8 cellular contexts compared by ENCODE assay signal in the genomic region with DNA sequence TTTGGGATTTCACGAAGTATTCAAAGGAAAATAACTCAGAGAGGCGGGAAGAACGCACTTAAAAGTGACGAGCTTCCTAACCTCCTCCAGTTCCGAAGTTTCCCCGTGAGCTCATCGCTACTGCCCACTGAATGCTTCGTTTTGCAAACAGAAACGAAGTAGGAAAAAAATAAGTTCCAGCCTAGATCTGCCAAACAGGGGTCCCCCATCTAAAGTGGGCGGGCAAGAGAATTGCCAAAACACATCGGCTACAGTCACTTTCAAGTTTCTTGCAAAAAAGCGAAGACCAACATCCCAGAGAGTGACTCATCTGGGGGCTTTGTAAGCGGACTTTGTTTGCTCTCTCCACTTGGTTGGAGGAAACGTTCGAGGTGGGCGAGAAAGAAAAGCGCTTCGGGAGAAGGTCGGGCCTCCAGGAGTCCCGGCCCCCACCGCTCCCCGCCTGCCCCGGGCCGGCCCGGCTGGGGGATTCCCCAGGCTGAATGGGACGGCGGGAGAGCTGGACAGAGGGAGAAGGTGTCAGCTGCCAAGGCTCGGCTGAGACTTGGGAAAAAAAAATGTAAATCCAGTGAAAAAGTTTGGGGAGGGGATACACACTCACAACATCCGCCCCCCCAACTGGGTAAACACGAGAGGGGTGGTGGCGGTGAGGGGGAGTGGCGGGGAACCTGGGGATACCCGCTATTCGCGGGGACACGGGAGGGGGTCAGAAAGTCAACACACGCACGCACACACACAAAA. TPM values are rescaled to one million over a fixed set of nuclear protein-coding genes. Genes with fewer than 3 reads are reported as not detected.
DNase-seq lines count a peak whose midpoint lies in the region; TF ChIP-seq lines count a peak whose summit lies in the region.

No MANE protein-coding gene starts in this region.

- H3K4me3 ChIP-seq in HUES6 (ENCODE audit: low read depth, low read length): peak overlapping the region; percentile 78

- peak; percentile 57 to 58 for DNase-seq in NCI-H524 (lab: John Stamatoyannopoulos, UW)
- DNase-seq in NCI-H524 treated with DMSO at 0.1 percent for 48 hours (lab: John Stamatoyannopoulos, UW): no peak
- DNase-seq in cerebellum (ENCODE audit: low spot score): peak; percentile 38
- peak; percentile 84 for DNase-seq in kidney tubule cell (ENCODE audit: low spot score)
- peak; percentile 11 for DNase-seq in stimulated activated CD4-positive, alpha-beta T cell treated with anti-CD3 and anti-CD28 coated beads, Interleukin-2, amount 100 ng/mL, for 4 hours (ENCODE audit: low read depth)
- DNase-seq in NCI-H1694 (lab: John Stamatoyannopoulos, UW): no peak

- no peaks in the 10 kb centered on the region for H3K27me3 ChIP-seq in HUES6 (ENCODE audit: control insufficient read depth, insufficient read depth, low read length)

- peaks cover 38% of the 10 kb centered on the region for H3K4me1 ChIP-seq in HUES6 (ENCODE audit: control insufficient read depth, insufficient read depth, low read length)

- peaks cover 28% of the 10 kb centered on the region for H3K36me3 ChIP-seq in HUES6 (ENCODE audit: control insufficient read depth, insufficient read depth, low read length)

- no peaks in the 10 kb centered on the region for H3K9me3 ChIP-seq in HUES6 (ENCODE audit: control insufficient read depth, insufficient read depth, low read depth, low read length)

- H3K27ac ChIP-seq in HUES6 (ENCODE audit: low read depth, low read length): peak overlapping the region; percentile 96; the same call in 1 of the 2 replicates
- peak overlapping the region; percentile 98 for H3K27ac ChIP-seq in VCaP

- no peak for TF ChIP-seq CTCF in VCaP (conservative IDR thresholded peaks at IDR 0.05)

- peak overlapping the region; percentile 96 for H3K9ac ChIP-seq in HUES6 (ENCODE audit: low read length)

RNA-seq across cellular contexts. Expression of gene VEZF1, which starts 1.0 kb away (rescaled TPM):
- total RNA-seq in cerebellum: 64.8 TPM

RNA-seq across cellular contexts. Expression of gene SRSF1, which starts 20.0 kb away (rescaled TPM):
- 310 TPM for total RNA-seq in cerebellum

RNA-seq across cellular contexts. Expression of gene CUEDC1, which starts 31.8 kb away (rescaled TPM):
- total RNA-seq in cerebellum: 13.3 TPM

Comparison
In these comparisons a context has a peak if more than half of its experiments do, and no peak if none do; other contexts are left out.
1. DNase-seq: peak in NCI-H524 (2 of 2), cerebellum (single experiment), kidney tubule cell (single experiment) and stimulated activated CD4-positive, alpha-beta T cell treated with anti-CD3 and anti-CD28 coated beads, Interleukin-2, amount 100 ng/mL, for 4 hours (single experiment); none in NCI-H524 treated with DMSO at 0.1 percent for 48 hours (single experiment) and NCI-H1694 (single experiment).